ENCODE assay signal across 1 cellular context in the genomic region with DNA sequence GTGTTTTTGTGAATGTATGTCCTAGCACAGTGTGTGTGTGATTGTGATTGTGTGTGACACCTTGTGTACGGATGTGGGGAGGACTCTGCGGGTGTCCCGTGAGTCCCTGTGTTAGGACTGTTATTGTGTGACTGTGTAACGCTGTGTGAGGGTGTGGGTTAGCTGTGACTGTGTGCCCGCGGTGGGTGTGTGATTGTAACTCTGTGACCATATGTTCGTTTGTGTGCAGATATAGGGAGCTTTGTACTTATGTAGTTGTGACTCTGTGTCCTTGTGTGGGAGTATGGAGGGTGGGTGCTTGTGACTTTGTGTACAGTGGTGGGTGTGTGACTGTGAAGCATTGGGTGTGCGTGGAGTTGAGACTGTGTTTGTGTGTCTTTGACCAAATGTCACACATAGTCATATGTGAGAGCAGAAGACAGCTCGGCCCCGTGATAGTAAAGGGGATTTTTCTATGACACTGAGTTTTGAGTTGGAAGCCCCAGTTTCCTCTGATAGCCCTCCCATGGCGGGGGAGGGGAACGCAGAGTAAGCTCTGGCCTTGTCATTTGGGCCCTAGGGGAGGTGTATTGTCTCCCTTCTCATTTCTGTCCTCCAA.
TF ChIP-seq lines count a peak whose summit lies in the region.

No MANE protein-coding gene starts in this region.

TF ChIP-seq in K562, 482 proteins besides CTCF, POLR2A, EP300 and RAD21 (continued from another document and continues in another):
- TF ChIP-seq, protein P1, sequence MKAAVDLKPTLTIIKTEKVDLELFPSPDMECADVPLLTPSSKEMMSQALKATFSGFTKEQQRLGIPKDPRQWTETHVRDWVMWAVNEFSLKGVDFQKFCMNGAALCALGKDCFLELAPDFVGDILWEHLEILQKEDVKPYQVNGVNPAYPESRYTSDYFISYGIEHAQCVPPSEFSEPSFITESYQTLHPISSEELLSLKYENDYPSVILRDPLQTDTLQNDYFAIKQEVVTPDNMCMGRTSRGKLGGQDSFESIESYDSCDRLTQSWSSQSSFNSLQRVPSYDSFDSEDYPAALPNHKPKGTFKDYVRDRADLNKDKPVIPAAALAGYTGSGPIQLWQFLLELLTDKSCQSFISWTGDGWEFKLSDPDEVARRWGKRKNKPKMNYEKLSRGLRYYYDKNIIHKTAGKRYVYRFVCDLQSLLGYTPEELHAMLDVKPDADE (conservative IDR thresholded peaks at IDR 0.05; ENCODE audit: control insufficient read depth, low read depth, low read length): no peak
- TF ChIP-seq JUN (IDR thresholded peaks at IDR 0.05; ENCODE audit: borderline replicate concordance, low read depth, low read length): no peak
- no peak for TF ChIP-seq JUN (CRISPR knock-in tag; IDR thresholded peaks at IDR 0.05; ENCODE audit: borderline replicate concordance)
- TF ChIP-seq, protein P2, sequence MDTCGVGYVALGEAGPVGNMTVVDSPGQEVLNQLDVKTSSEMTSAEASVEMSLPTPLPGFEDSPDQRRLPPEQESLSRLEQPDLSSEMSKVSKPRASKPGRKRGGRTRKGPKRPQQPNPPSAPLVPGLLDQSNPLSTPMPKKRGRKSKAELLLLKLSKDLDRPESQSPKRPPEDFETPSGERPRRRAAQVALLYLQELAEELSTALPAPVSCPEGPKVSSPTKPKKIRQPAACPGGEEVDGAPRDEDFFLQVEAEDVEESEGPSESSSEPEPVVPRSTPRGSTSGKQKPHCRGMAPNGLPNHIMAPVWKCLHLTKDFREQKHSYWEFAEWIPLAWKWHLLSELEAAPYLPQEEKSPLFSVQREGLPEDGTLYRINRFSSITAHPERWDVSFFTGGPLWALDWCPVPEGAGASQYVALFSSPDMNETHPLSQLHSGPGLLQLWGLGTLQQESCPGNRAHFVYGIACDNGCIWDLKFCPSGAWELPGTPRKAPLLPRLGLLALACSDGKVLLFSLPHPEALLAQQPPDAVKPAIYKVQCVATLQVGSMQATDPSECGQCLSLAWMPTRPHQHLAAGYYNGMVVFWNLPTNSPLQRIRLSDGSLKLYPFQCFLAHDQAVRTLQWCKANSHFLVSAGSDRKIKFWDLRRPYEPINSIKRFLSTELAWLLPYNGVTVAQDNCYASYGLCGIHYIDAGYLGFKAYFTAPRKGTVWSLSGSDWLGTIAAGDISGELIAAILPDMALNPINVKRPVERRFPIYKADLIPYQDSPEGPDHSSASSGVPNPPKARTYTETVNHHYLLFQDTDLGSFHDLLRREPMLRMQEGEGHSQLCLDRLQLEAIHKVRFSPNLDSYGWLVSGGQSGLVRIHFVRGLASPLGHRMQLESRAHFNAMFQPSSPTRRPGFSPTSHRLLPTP (IDR thresholded peaks at IDR 0.05; ENCODE audit: borderline replicate concordance, extremely low read depth, insufficient read length): no peak
- 0 out of 2 replicates have a peak, but pooled peaks have one; percentile 3 for TF ChIP-seq ZEB2 (IDR thresholded peaks at IDR 0.05)
- no peak for TF ChIP-seq ZNF780A (CRISPR knock-in tag; IDR thresholded peaks at IDR 0.05)
- TF ChIP-seq NRF1 (conservative IDR thresholded peaks at IDR 0.05 in 1 of 2, IDR thresholded peaks at IDR 0.05 in 1 of 2): no peak
- TF ChIP-seq CBX1 (IDR thresholded peaks at IDR 0.05; ENCODE audit: low read depth): no peak
- TF ChIP-seq, protein P3, sequence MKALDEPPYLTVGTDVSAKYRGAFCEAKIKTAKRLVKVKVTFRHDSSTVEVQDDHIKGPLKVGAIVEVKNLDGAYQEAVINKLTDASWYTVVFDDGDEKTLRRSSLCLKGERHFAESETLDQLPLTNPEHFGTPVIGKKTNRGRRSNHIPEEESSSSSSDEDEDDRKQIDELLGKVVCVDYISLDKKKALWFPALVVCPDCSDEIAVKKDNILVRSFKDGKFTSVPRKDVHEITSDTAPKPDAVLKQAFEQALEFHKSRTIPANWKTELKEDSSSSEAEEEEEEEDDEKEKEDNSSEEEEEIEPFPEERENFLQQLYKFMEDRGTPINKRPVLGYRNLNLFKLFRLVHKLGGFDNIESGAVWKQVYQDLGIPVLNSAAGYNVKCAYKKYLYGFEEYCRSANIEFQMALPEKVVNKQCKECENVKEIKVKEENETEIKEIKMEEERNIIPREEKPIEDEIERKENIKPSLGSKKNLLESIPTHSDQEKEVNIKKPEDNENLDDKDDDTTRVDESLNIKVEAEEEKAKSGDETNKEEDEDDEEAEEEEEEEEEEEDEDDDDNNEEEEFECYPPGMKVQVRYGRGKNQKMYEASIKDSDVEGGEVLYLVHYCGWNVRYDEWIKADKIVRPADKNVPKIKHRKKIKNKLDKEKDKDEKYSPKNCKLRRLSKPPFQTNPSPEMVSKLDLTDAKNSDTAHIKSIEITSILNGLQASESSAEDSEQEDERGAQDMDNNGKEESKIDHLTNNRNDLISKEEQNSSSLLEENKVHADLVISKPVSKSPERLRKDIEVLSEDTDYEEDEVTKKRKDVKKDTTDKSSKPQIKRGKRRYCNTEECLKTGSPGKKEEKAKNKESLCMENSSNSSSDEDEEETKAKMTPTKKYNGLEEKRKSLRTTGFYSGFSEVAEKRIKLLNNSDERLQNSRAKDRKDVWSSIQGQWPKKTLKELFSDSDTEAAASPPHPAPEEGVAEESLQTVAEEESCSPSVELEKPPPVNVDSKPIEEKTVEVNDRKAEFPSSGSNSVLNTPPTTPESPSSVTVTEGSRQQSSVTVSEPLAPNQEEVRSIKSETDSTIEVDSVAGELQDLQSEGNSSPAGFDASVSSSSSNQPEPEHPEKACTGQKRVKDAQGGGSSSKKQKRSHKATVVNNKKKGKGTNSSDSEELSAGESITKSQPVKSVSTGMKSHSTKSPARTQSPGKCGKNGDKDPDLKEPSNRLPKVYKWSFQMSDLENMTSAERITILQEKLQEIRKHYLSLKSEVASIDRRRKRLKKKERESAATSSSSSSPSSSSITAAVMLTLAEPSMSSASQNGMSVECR (CRISPR knock-in tag; IDR thresholded peaks at IDR 0.05): no peak
- TF ChIP-seq ZNF184 (CRISPR knock-in tag; IDR thresholded peaks at IDR 0.05): no peak
- TF ChIP-seq, protein P4, sequence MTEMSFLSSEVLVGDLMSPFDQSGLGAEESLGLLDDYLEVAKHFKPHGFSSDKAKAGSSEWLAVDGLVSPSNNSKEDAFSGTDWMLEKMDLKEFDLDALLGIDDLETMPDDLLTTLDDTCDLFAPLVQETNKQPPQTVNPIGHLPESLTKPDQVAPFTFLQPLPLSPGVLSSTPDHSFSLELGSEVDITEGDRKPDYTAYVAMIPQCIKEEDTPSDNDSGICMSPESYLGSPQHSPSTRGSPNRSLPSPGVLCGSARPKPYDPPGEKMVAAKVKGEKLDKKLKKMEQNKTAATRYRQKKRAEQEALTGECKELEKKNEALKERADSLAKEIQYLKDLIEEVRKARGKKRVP (CRISPR knock-in tag; IDR thresholded peaks at IDR 0.05): no peak
- TF ChIP-seq MAFK (IDR thresholded peaks at IDR 0.05; ENCODE audit: low read length): no peak
- no peak for TF ChIP-seq KHSRP (IDR thresholded peaks at IDR 0.05)
- TF ChIP-seq, protein P5, sequence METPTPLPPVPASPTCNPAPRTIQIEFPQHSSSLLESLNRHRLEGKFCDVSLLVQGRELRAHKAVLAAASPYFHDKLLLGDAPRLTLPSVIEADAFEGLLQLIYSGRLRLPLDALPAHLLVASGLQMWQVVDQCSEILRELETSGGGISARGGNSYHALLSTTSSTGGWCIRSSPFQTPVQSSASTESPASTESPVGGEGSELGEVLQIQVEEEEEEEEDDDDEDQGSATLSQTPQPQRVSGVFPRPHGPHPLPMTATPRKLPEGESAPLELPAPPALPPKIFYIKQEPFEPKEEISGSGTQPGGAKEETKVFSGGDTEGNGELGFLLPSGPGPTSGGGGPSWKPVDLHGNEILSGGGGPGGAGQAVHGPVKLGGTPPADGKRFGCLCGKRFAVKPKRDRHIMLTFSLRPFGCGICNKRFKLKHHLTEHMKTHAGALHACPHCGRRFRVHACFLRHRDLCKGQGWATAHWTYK (CRISPR knock-in tag; IDR thresholded peaks at IDR 0.05): no peak
- TF ChIP-seq, protein P6, sequence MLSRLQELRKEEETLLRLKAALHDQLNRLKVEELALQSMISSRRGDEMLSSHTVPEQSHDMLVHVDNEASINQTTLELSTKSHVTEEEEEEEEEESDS (CRISPR knock-in tag; IDR thresholded peaks at IDR 0.05): no peak
- no peak for TF ChIP-seq POLR2H (tag; IDR thresholded peaks at IDR 0.05; ENCODE audit: low read depth)
- TF ChIP-seq, protein P7, sequence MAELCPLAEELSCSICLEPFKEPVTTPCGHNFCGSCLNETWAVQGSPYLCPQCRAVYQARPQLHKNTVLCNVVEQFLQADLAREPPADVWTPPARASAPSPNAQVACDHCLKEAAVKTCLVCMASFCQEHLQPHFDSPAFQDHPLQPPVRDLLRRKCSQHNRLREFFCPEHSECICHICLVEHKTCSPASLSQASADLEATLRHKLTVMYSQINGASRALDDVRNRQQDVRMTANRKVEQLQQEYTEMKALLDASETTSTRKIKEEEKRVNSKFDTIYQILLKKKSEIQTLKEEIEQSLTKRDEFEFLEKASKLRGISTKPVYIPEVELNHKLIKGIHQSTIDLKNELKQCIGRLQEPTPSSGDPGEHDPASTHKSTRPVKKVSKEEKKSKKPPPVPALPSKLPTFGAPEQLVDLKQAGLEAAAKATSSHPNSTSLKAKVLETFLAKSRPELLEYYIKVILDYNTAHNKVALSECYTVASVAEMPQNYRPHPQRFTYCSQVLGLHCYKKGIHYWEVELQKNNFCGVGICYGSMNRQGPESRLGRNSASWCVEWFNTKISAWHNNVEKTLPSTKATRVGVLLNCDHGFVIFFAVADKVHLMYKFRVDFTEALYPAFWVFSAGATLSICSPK (IDR thresholded peaks at IDR 0.05; ENCODE audit: borderline replicate concordance): no peak
- TF ChIP-seq, protein P8, sequence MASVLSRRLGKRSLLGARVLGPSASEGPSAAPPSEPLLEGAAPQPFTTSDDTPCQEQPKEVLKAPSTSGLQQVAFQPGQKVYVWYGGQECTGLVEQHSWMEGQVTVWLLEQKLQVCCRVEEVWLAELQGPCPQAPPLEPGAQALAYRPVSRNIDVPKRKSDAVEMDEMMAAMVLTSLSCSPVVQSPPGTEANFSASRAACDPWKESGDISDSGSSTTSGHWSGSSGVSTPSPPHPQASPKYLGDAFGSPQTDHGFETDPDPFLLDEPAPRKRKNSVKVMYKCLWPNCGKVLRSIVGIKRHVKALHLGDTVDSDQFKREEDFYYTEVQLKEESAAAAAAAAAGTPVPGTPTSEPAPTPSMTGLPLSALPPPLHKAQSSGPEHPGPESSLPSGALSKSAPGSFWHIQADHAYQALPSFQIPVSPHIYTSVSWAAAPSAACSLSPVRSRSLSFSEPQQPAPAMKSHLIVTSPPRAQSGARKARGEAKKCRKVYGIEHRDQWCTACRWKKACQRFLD (CRISPR knock-in tag; IDR thresholded peaks at IDR 0.05): no peak
- no peak for TF ChIP-seq HNRNPK (IDR thresholded peaks at IDR 0.05; ENCODE audit: low read depth, low read length, poor library complexity, severe bottlenecking)
- TF ChIP-seq PHF21A (IDR thresholded peaks at IDR 0.05; ENCODE audit: borderline replicate concordance, low read depth): no peak
- TF ChIP-seq NFE2L1 (tag; IDR thresholded peaks at IDR 0.05; ENCODE audit: borderline replicate concordance, low read depth): no peak
- peak; percentile 38 to 76; a peak in 1 of 4 replicates for TF ChIP-seq FOXK2 (conservative IDR thresholded peaks at IDR 0.05 in 1 of 2, IDR thresholded peaks at IDR 0.05 in 1 of 2; ENCODE audit: low read depth in 2 of 2)
- TF ChIP-seq, protein P9, sequence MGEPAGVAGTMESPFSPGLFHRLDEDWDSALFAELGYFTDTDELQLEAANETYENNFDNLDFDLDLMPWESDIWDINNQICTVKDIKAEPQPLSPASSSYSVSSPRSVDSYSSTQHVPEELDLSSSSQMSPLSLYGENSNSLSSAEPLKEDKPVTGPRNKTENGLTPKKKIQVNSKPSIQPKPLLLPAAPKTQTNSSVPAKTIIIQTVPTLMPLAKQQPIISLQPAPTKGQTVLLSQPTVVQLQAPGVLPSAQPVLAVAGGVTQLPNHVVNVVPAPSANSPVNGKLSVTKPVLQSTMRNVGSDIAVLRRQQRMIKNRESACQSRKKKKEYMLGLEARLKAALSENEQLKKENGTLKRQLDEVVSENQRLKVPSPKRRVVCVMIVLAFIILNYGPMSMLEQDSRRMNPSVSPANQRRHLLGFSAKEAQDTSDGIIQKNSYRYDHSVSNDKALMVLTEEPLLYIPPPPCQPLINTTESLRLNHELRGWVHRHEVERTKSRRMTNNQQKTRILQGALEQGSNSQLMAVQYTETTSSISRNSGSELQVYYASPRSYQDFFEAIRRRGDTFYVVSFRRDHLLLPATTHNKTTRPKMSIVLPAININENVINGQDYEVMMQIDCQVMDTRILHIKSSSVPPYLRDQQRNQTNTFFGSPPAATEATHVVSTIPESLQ (CRISPR knock-in tag; IDR thresholded peaks at IDR 0.05): no peak
- TF ChIP-seq, protein P10, sequence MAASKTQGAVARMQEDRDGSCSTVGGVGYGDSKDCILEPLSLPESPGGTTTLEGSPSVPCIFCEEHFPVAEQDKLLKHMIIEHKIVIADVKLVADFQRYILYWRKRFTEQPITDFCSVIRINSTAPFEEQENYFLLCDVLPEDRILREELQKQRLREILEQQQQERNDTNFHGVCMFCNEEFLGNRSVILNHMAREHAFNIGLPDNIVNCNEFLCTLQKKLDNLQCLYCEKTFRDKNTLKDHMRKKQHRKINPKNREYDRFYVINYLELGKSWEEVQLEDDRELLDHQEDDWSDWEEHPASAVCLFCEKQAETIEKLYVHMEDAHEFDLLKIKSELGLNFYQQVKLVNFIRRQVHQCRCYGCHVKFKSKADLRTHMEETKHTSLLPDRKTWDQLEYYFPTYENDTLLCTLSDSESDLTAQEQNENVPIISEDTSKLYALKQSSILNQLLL (CRISPR knock-in tag; IDR thresholded peaks at IDR 0.05; ENCODE audit: borderline replicate concordance): no peak
- TF ChIP-seq, protein P11, sequence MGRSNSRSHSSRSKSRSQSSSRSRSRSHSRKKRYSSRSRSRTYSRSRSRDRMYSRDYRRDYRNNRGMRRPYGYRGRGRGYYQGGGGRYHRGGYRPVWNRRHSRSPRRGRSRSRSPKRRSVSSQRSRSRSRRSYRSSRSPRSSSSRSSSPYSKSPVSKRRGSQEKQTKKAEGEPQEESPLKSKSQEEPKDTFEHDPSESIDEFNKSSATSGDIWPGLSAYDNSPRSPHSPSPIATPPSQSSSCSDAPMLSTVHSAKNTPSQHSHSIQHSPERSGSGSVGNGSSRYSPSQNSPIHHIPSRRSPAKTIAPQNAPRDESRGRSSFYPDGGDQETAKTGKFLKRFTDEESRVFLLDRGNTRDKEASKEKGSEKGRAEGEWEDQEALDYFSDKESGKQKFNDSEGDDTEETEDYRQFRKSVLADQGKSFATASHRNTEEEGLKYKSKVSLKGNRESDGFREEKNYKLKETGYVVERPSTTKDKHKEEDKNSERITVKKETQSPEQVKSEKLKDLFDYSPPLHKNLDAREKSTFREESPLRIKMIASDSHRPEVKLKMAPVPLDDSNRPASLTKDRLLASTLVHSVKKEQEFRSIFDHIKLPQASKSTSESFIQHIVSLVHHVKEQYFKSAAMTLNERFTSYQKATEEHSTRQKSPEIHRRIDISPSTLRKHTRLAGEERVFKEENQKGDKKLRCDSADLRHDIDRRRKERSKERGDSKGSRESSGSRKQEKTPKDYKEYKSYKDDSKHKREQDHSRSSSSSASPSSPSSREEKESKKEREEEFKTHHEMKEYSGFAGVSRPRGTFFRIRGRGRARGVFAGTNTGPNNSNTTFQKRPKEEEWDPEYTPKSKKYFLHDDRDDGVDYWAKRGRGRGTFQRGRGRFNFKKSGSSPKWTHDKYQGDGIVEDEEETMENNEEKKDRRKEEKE (IDR thresholded peaks at IDR 0.05; ENCODE audit: borderline replicate concordance in 1 of 2, control insufficient read depth in 1 of 2, low read depth in 2 of 2, low read length in 1 of 2): no peak
- no peak for TF ChIP-seq NFIC (IDR thresholded peaks at IDR 0.05)
- no peak; the same call in 1 of the 2 replicates for TF ChIP-seq L3MBTL2 (IDR thresholded peaks at IDR 0.05)
- TF ChIP-seq SIN3A (IDR thresholded peaks at IDR 0.05; ENCODE audit: borderline replicate concordance in 2 of 2, control insufficient read depth in 1 of 2, low read depth in 2 of 2, low read length in 2 of 2): no peak
